Comparison of ENCODE assay signal across 27 cellular contexts in the genomic region with DNA sequence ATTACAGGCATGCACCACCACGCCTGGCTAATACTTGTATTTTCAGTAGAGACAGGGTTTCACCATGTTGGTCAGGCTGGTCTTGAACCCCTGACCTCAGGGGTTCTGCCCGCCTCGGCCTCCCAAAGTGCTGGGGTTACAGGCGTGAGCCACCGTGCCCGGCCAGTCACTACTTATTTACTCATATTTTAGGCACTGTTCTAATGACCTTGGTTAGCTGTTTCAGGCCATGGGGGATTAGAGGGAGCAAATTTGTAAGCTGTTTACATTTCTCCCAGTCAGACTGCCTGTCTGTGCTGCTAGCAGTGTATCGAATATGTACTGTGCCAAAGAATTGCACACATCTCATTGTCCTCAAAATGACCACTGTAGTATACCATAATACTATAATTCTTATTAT.
"Had no signal": no experiment of that assay in that cellular context is flagged by ENCODE, and none has a peak within 500 bp of the region (broad histone marks: within the 10 kb centered on the region; RNA-seq: fewer than 3 reads in every experiment).

No MANE protein-coding gene starts in this region.

- DNase-seq: activated CD4-positive, alpha-beta memory T cell treated with anti-CD3 and anti-CD28 coated beads for 36 hours; activated CD4-positive, alpha-beta T cell treated with anti-CD3 and anti-CD28 coated beads for 36 hours; activated CD4-positive, alpha-beta T cell treated with anti-CD3 and anti-CD28 coated beads, Interleukin-2, amount 10 ng/mL, durations not matched to agents 24 days and 14 days; activated CD4-positive, CD25-positive, alpha-beta regulatory T cell; activated CD4-positive, CD25-positive, alpha-beta regulatory T cell treated with anti-CD3 and anti-CD28 coated beads, Interleukin-2, amount 50 U/mL, for 72 hours; activated CD8-positive, alpha-beta memory T cell treated with anti-CD3 and anti-CD28 coated beads, Interleukin-2, amount 10 ng/mL, durations not matched to agents 7 days and 5 days; activated CD8-positive, alpha-beta memory T cell treated with anti-CD3 and anti-CD28 coated beads, Interleukin-2, amount 50 U/mL, for 4 hours; activated CD8-positive, alpha-beta T cell treated with anti-CD3 and anti-CD28 coated beads, Interleukin-2, amount 10 ng/mL, durations not matched to agents 7 days and 5 days; activated effector memory CD4-positive, alpha-beta T cell treated with anti-CD3 and anti-CD28 coated beads, Interleukin-2, amount 50 U/mL, for 16 hours; activated naive CD4-positive, alpha-beta T cell treated with anti-CD3 and anti-CD28 coated beads for 36 hours; activated naive CD8-positive, alpha-beta T cell treated with anti-CD3 and anti-CD28 coated beads for 36 hours; activated naive CD8-positive, alpha-beta T cell treated with anti-CD3 and anti-CD28 coated beads, Interleukin-2, amount 50 U/mL, for 24 hours; activated T-cell treated with anti-CD3 and anti-CD28 coated beads, Interleukin-2, amount 50 U/mL, for 1 hour; activated T-cell treated with anti-CD3 and anti-CD28 coated beads, Interleukin-2, amount 50 U/mL, for 48 hours; adrenal gland; amygdala; aorta; body of pancreas; caudate nucleus; effector memory CD4-positive, alpha-beta T cell; endodermal cell; foreskin melanocyte; heart right ventricle; T-helper 2 cell had no signal

- ATAC-seq: activated CD4-positive, alpha-beta T cell treated with anti-CD3 and anti-CD28 coated beads for 36 hours; activated CD8-positive, alpha-beta memory T cell treated with anti-CD3 and anti-CD28 coated beads, Interleukin-2, amount 10 ng/mL, durations not matched to agents 7 days and 5 days; activated CD8-positive, alpha-beta T cell treated with anti-CD3 and anti-CD28 coated beads, Interleukin-2, amount 10 ng/mL, durations not matched to agents 7 days and 5 days; activated naive CD8-positive, alpha-beta T cell treated with anti-CD3 and anti-CD28 coated beads, Interleukin-2, amount 50 U/mL, for 24 hours; body of pancreas; gastroesophageal sphincter; heart right ventricle had no signal

- FAIRE-seq: colon had no signal

- H3K4me3 ChIP-seq: adrenal gland, body of pancreas, esophagus muscularis mucosa, gastroesophageal sphincter, heart right ventricle had no signal
